In the genomic region with DNA sequence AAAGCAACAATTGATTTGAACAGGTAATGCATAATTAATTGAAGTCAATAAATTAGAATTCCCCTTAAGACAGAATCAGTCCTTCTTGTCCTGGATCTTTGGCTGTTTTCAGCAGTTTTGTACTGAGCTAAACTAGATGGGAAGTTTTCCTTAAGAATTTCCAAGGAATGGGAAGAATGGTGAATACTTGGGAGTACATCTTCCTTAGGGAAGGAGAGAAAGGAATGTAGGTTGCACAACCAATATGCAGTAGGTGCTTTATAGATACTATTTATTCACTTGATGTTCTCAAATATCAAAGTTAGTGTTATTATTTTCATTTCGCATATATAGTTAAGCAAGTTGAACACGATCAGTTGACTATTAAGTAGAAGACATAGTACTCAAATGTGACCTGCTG, we compare ENCODE assay signal across 17 cellular contexts.
DNase-seq lines count a peak whose midpoint lies in the region; ATAC-seq and TF ChIP-seq lines count a peak whose summit lies in the region.
"Had no signal": no experiment of that assay in that cellular context is flagged by ENCODE, and none has a peak within 500 bp of the region (broad histone marks: within the 10 kb centered on the region; RNA-seq: fewer than 3 reads in every experiment).

No MANE protein-coding gene starts in this region.

- TF ChIP-seq POLR2A in IMR-90 (IDR thresholded peaks at IDR 0.05; ENCODE audit: low read depth, low read length): no peak

- CTCF ChIA-PET in IMR-90 (lab: Yijun Ruan, JAX): no interaction called here
- CTCF ChIA-PET in mammary epithelial cell (lab: Charles Lee; ENCODE audit: low non-redundant PET): no interaction called here

- no peak overlapping the region for H2BK120ac ChIP-seq in IMR-90 (ENCODE audit: low read depth, low read length)

- no peak overlapping the region for H2AK9ac ChIP-seq in IMR-90 (replicated peaks; ENCODE audit: low read depth, low read length, poor library complexity)

- H3K36me3 ChIP-seq in ACC112 (ENCODE audit: insufficient read depth, low read length) (no peaks in the 10 kb centered on the region), IMR-90 (ENCODE audit: control insufficient read depth, insufficient read depth, low read length) (no peaks in the 10 kb centered on the region), mammary epithelial cell (ENCODE audit: insufficient read depth, low read length) (no peaks in the 10 kb centered on the region), osteoblast (ENCODE audit: insufficient read depth, low read length) (no peaks in the 10 kb centered on the region)
- H3K36me3 ChIP-seq: MG63 had no signal

- no peaks in the 10 kb centered on the region for H3K27me3 ChIP-seq in ACC112 (ENCODE audit: insufficient read depth, low read length)
- H3K27me3 ChIP-seq in IMR-90 (ENCODE audit: control insufficient read depth, insufficient read depth, low read length): peaks cover 2% of the 10 kb centered on the region; the same call in 1 of the 2 replicates
- H3K27me3 ChIP-seq in mammary epithelial cell (ENCODE audit: insufficient read depth, low read length): no peaks in the 10 kb centered on the region
- H3K27me3 ChIP-seq in osteoblast (ENCODE audit: insufficient read depth, low read length): no peaks in the 10 kb centered on the region
- H3K27me3 ChIP-seq: MG63 had no signal

- H4K8ac ChIP-seq in IMR-90 (ENCODE audit: low read depth in 2 of 2, low read length in 2 of 2): no peak overlapping the region

- H4K5ac ChIP-seq in IMR-90 (ENCODE audit: low read depth, low read length): no peak overlapping the region

- no peak for TF ChIP-seq CTCF in IMR-90 (conservative IDR thresholded peaks at IDR 0.05; ENCODE audit: low read depth, low read length)
- TF ChIP-seq CTCF in mammary epithelial cell (conservative IDR thresholded peaks at IDR 0.05 in 1 of 2, IDR thresholded peaks at IDR 0.05 in 1 of 2; ENCODE audit: extremely low read depth in 1 of 2, insufficient read depth in 1 of 2, low read depth in 1 of 2, low read length in 2 of 2): no peak
- no peak for TF ChIP-seq CTCF in osteoblast (IDR thresholded peaks at IDR 0.05; ENCODE audit: extremely low read depth, low read depth, low read length)

- DNase-seq in IMR-90 (no peak), mammary epithelial cell (no peak), osteoblast (ENCODE audit: insufficient read length, low spot score, missing footprints) (no peak), T-helper 1 cell (no peak)
- DNase-seq: ACHN; CD4-positive, CD25-positive, alpha-beta regulatory T cell; GOT3; HFFc6; MG63; NCI-H1092; NCI-H146; NCI-H2081; NCI-H524 had no signal

- ATAC-seq in IMR-90 (ENCODE audit: low read depth): no peak
- no peak for ATAC-seq in GM18870 (IDR thresholded peaks at IDR 0.05; ENCODE audit: unreplicated experiment)
- ATAC-seq in GM21526 (IDR thresholded peaks at IDR 0.05; ENCODE audit: low FRiP score, unreplicated experiment): no peak
- no peak for ATAC-seq in GM21825 (IDR thresholded peaks at IDR 0.05; ENCODE audit: unreplicated experiment)

- no peak overlapping the region for H2AK5ac ChIP-seq in IMR-90 (ENCODE audit: low read depth, low read length)

- peak overlapping the region; percentile 35; the same call in 1 of the 2 replicates for H3K27ac ChIP-seq in ACC112 (ENCODE audit: low read depth, low read length)
- no peak overlapping the region for H3K27ac ChIP-seq in IMR-90 (ENCODE audit: insufficient read depth, low read length)
- no peak overlapping the region for H3K27ac ChIP-seq in mammary epithelial cell (ENCODE audit: insufficient read depth, low read depth, low read length)
- H3K27ac ChIP-seq in osteoblast (ENCODE audit: low read depth, low read length): no peak overlapping the region

- no peak overlapping the region for H2AFZ ChIP-seq in ACC112 (ENCODE audit: low read length, unreplicated experiment)
- no peak overlapping the region for H2AFZ ChIP-seq in IMR-90 (replicated peaks; ENCODE audit: low read length, poor library complexity)
- H2AFZ ChIP-seq in mammary epithelial cell (ENCODE audit: low read depth, low read length): no peak overlapping the region
- H2AFZ ChIP-seq in osteoblast (ENCODE audit: low read length): no peak overlapping the region

- H3K4me3 ChIP-seq in ACC112 (ENCODE audit: low read depth, low read length) (no peak overlapping the region), IMR-90 (ENCODE audit: insufficient read depth, low read depth, low read length) (no peak overlapping the region), mammary epithelial cell (replicated peaks in 1 of 3; ENCODE audit: insufficient read depth in 1 of 3, low read depth in 2 of 3, low read length in 3 of 3) (no peak overlapping the region), osteoblast (ENCODE audit: insufficient read depth, low read length) (no peak overlapping the region)
- H3K4me3 ChIP-seq: MG63 had no signal

- intact Hi-C loops in IMR-90 (cut with micrococcal nuclease): no loop called here
- intact Hi-C loops in mammary epithelial cell (cut with micrococcal nuclease): loop anchor here (2.0 to 5.0 kb wide), 2 partner anchors 91 to 185 kb away; no protein-coding TSS in a partner anchor

- H3K56ac ChIP-seq in IMR-90 (ENCODE audit: extremely low read depth, insufficient read depth, low read length): no peak overlapping the region

- H3K4me2 ChIP-seq in IMR-90 (ENCODE audit: low read depth, low read length) (no peak overlapping the region), mammary epithelial cell (ENCODE audit: insufficient read depth, low read depth, low read length) (peak overlapping the region; percentile 38), osteoblast (ENCODE audit: insufficient read depth, low read length) (peak overlapping the region; percentile 11)

- H3K9me3 ChIP-seq in IMR-90 (ENCODE audit: control insufficient read depth, insufficient read depth, low read length) (peaks cover 2% of the 10 kb centered on the region), mammary epithelial cell (replicated peaks; ENCODE audit: insufficient read depth, low read length) (peaks cover 2% of the 10 kb centered on the region), osteoblast (ENCODE audit: low read depth, low read length) (no peaks in the 10 kb centered on the region)
- H3K9me3 ChIP-seq: MG63 had no signal

- H3K79me1 ChIP-seq in IMR-90 (ENCODE audit: low read depth in 1 of 2, low read length in 2 of 2): no peaks in the 10 kb centered on the region

- no peaks in the 10 kb centered on the region; the same call in 1 of the 2 replicates for H3K9me1 ChIP-seq in IMR-90 (ENCODE audit: insufficient read depth, low read length)

- POLR2A ChIA-PET in IMR-90 (lab: Charles Lee; ENCODE audit: unreplicated experiment): no interaction called here

- H2BK20ac ChIP-seq in IMR-90 (ENCODE audit: low read depth, low read length): no peak overlapping the region

- WGBS in IMR-90 (ENCODE audit: extremely low coverage in 2 of 2, insufficient read length in 1 of 2), 2 experiments: no CpG with 5 or more reads among the region's 2 CpGs
- 100% methylated on average over 2 of the region's 2 CpGs for WGBS in mammary epithelial cell (ENCODE audit: low coverage, missing lambda C conversion rate)

- dilution Hi-C loops in IMR-90 (cut with HindIII; ENCODE audit: low sequenced_read_pairs, unreplicated experiment) (no loop called here), mammary epithelial cell (cut with HindIII; ENCODE audit: low sequenced_read_pairs) (no loop called here)

- H3K23ac ChIP-seq in IMR-90 (ENCODE audit: low read depth, low read length): no peak overlapping the region

- H4K91ac ChIP-seq in IMR-90 (ENCODE audit: insufficient read depth, low read depth, low read length): no peak overlapping the region

- no peak for TF ChIP-seq RAD21 in IMR-90 (IDR thresholded peaks at IDR 0.05; ENCODE audit: low read length)

- BruUV-seq in IMR-90 (replicated peaks; lab: Mats Ljungman, UMichigan): no TSS peak
- no TSS peak for BruUV-seq in mammary epithelial cell (replicated peaks; lab: Mats Ljungman, UMichigan)

- peaks cover 38% of the 10 kb centered on the region for H3K4me1 ChIP-seq in ACC112 (ENCODE audit: control insufficient read depth, insufficient read depth, low read length, unreplicated experiment)
- H3K4me1 ChIP-seq in IMR-90 (ENCODE audit: control insufficient read depth, insufficient read depth, low read length): peaks cover 2% of the 10 kb centered on the region
- H3K4me1 ChIP-seq in mammary epithelial cell (ENCODE audit: insufficient read depth, low read length): peaks cover 22% of the 10 kb centered on the region
- peaks cover 27% of the 10 kb centered on the region for H3K4me1 ChIP-seq in osteoblast (ENCODE audit: insufficient read depth, low read length)

- H4K20me1 ChIP-seq in IMR-90 (ENCODE audit: insufficient read depth, low read length) (no peaks in the 10 kb centered on the region), mammary epithelial cell (ENCODE audit: insufficient read depth, low read length) (no peaks in the 10 kb centered on the region), osteoblast (ENCODE audit: insufficient read depth, low read length) (no peaks in the 10 kb centered on the region)

- no peak overlapping the region for H2BK15ac ChIP-seq in IMR-90 (ENCODE audit: low read depth, low read length)

- in situ Hi-C loops in IMR-90 (cut with MboI; ENCODE audit: low sequenced_read_pairs): no loop called here
- in situ Hi-C loops in mammary epithelial cell (cut with MboI; ENCODE audit: low sequenced_read_pairs in 2 of 2): no loop called here

- no peak overlapping the region for H3K18ac ChIP-seq in IMR-90 (ENCODE audit: low read depth, low read length)

- H3K9ac ChIP-seq in IMR-90 (ENCODE audit: low read depth, low read length) (no peak overlapping the region), mammary epithelial cell (ENCODE audit: insufficient read depth, low read length) (no peak overlapping the region)

- H3K79me2 ChIP-seq in ACC112 (ENCODE audit: control insufficient read depth, insufficient read depth, low read length, unreplicated experiment) (no peaks in the 10 kb centered on the region), mammary epithelial cell (ENCODE audit: insufficient read depth, low read length) (no peaks in the 10 kb centered on the region), osteoblast (ENCODE audit: insufficient read depth, low read length) (no peaks in the 10 kb centered on the region)

- H3K14ac ChIP-seq in IMR-90 (replicated peaks; ENCODE audit: low read depth, low read length): no peak overlapping the region

- H3K4ac ChIP-seq in IMR-90 (ENCODE audit: low read depth, low read length): no peak overlapping the region

- H2BK5ac ChIP-seq in IMR-90 (ENCODE audit: low read depth, low read length, poor library complexity, severe bottlenecking): no peak overlapping the region

TF ChIP-seq in IMR-90, 13 proteins besides CTCF, POLR2A, EP300 and RAD21 (continues in another document):
- no peak for TF ChIP-seq MXI1 (IDR thresholded peaks at IDR 0.05; ENCODE audit: borderline replicate concordance, low read depth, low read length)
- TF ChIP-seq NFE2L2 (IDR thresholded peaks at IDR 0.05; ENCODE audit: low read depth, low read length): no peak
- peak; percentile 6; the same call in 1 of the 2 replicates for TF ChIP-seq CEBPB (IDR thresholded peaks at IDR 0.05; ENCODE audit: low read depth, low read length)
- no peak for TF ChIP-seq SMC3 (IDR thresholded peaks at IDR 0.05; ENCODE audit: low read depth, low read length)
